Comparison of ENCODE assay signal across 9 cellular contexts in the genomic region with DNA sequence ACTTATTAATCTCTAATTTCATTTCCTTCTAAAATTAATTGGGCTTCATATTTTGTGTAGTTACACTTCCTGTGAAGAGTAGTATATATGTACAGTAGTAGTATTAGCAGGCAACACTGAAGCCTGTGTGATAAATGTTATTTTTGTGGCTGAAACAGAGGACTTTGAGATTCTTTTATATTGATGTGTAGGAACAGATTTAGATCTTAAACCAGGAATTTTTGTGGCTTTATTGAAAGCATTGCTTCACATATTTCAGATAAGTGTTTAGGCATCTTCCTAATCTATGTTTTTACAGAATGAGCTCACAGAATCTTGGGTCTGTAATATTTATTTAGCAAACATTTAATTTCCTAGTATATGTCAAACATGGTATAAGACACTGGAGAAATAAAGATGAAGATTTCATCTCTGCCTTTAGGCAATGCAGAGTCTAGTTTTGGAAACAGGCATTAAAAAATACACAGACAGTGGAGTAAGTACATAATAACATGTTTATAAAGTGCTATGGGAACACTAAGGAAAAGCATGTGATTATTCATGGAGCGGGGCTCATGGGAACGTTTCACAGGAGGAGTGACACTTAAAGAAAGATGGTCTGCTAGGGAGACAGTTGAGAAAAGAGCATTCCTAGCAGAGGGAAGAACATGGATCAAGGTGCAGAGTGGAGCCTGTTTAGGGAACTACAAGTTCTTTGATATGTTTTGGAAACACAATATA. TPM values are rescaled to one million over a fixed set of nuclear protein-coding genes. Genes with fewer than 3 reads are reported as not detected.
DNase-seq lines count a peak whose midpoint lies in the region; ATAC-seq and TF ChIP-seq lines count a peak whose summit lies in the region.
"Had no signal": no experiment of that assay in that cellular context is flagged by ENCODE, and none has a peak within 500 bp of the region (broad histone marks: within the 10 kb centered on the region; RNA-seq: fewer than 3 reads in every experiment).

No MANE protein-coding gene starts in this region.

- H3K36me3 ChIP-seq in SK-N-MC (ENCODE audit: insufficient read depth, low read length), result peaks cover 5% of the 10 kb centered on the region; the same call in 1 of the 2 replicates

- H3K4me3 ChIP-seq in SK-N-MC, result peak overlapping the region; percentile 36
- no peak overlapping the region for H3K4me3 ChIP-seq in fibroblast of the aortic adventitia (ENCODE audit: low read depth, low read length)

- H3K27ac ChIP-seq in SK-N-MC, result peak overlapping the region; percentile 80

- peaks cover 66% of the 10 kb centered on the region for H3K4me1 Mint-ChIP-seq in osteocyte (ENCODE audit: unreplicated experiment)

- H3K27ac Mint-ChIP-seq in osteocyte (ENCODE audit: unreplicated experiment), result peak overlapping the region; percentile 98

- H3K4me3 Mint-ChIP-seq in osteocyte (ENCODE audit: unreplicated experiment), result peak overlapping the region; percentile 15

- no peaks in the 10 kb centered on the region for H3K9me3 ChIP-seq in SK-N-MC (ENCODE audit: low read depth, low read length)

- no peaks in the 10 kb centered on the region for H3K27me3 Mint-ChIP-seq in osteocyte (ENCODE audit: unreplicated experiment)

- no peak for ATAC-seq in GM21447 (IDR thresholded peaks at IDR 0.05; ENCODE audit: unreplicated experiment)
- no peak for ATAC-seq in GM19328 (IDR thresholded peaks at IDR 0.05; ENCODE audit: unreplicated experiment)
- ATAC-seq in HG03460 (IDR thresholded peaks at IDR 0.05; ENCODE audit: unreplicated experiment), result no peak

- peak overlapping the region; percentile 13 for H3K9ac ChIP-seq in SK-N-MC (ENCODE audit: insufficient read length)

- H3K9me3 Mint-ChIP-seq in osteocyte (ENCODE audit: unreplicated experiment), result no peaks in the 10 kb centered on the region

- TF ChIP-seq CTCF in fibroblast of the aortic adventitia (IDR thresholded peaks at IDR 0.05; ENCODE audit: insufficient read depth, low read length) (no peak), osteocyte (IDR thresholded peaks at IDR 0.05) (no peak)

- peaks cover 11% of the 10 kb centered on the region for H3K36me3 Mint-ChIP-seq in osteocyte (ENCODE audit: unreplicated experiment)

- peak; percentile 21 for DNase-seq in AG20443 (ENCODE audit: low spot score)
- no peak for DNase-seq in SK-N-MC (ENCODE audit: low read depth, low spot score)
- DNase-seq in fibroblast of the aortic adventitia (ENCODE audit: low read depth), result peak; percentile 79
- DNase-seq in osteocyte (ENCODE audit: extremely low spot score, unreplicated experiment), result no peak
- DNase-seq in Ammon's horn (ENCODE audit: low spot score), result no peak
- DNase-seq: stimulated activated CD4-positive, alpha-beta T cell treated with anti-CD3 and anti-CD28 coated beads, Interleukin-2, amount 100 ng/mL, for 24 hours had no signal

RNA-seq across cellular contexts. Expression of gene MIGA1, which starts 52.7 kb away (rescaled TPM):
- 19.3 and 32.4 TPM in 2 replicates for total RNA-seq in fibroblast of the aortic adventitia (ENCODE audit: low replicate concordance)
- total RNA-seq in osteocyte, result 17.8 and 18.5 TPM in 2 replicates

RNA-seq across cellular contexts. Expression of gene NEXN, which starts 56.3 kb away (rescaled TPM):
- 17.6 and 66.4 TPM in 2 replicates for total RNA-seq in fibroblast of the aortic adventitia (ENCODE audit: low replicate concordance)
- 19.3 and 19.5 TPM in 2 replicates for total RNA-seq in osteocyte

Comparison
In these comparisons a context has a peak if more than half of its experiments do, and no peak if none do; other contexts are left out.
1. DNase-seq: peak in AG20443 (single experiment) and fibroblast of the aortic adventitia (single experiment); none in SK-N-MC (single experiment), osteocyte (single experiment) and Ammon's horn (single experiment).